Comparison of ENCODE assay signal across 31 cellular contexts in genomic region chr7:88212918-88213317, GRCh38.
"Had no signal": no experiment of that assay in that cellular context is flagged by ENCODE, and none has a peak within 500 bp of the region (broad histone marks: within the 10 kb centered on the region; RNA-seq: fewer than 3 reads in every experiment).

No MANE protein-coding gene starts in this region.

- ATAC-seq: activated CD8-positive, alpha-beta memory T cell treated with anti-CD3 and anti-CD28 coated beads, Interleukin-2, amount 10 ng/mL, durations not matched to agents 7 days and 5 days; activated CD8-positive, alpha-beta T cell treated with anti-CD3 and anti-CD28 coated beads for 36 hours; effector memory CD8-positive, alpha-beta T cell; gastrocnemius medialis; sciatic nerve; stimulated activated naive CD8-positive, alpha-beta T cell treated with anti-CD3 and anti-CD28 coated beads, Interleukin-15, amount 100 ng/mL, for 72 hours had no signal

- H3K27me3 ChIP-seq: adrenal gland, ascending aorta, gastrocnemius medialis, neutrophil, ovary, thyroid gland, upper lobe of right lung had no signal

- H3K27ac Mint-ChIP-seq: activated B cell treated with CpG ODN at 0.5 μM for 24 hours; activated CD8-positive, alpha-beta memory T cell treated with anti-CD3 and anti-CD28 coated beads, Interleukin-2, amount 10 ng/mL, durations not matched to agents 7 days and 5 days; activated CD8-positive, alpha-beta T cell treated with anti-CD3 and anti-CD28 coated beads for 36 hours; activated naive CD4-positive, alpha-beta T cell treated with anti-CD3 and anti-CD28 coated beads, Interleukin-2, amount 10 ng/mL, durations not matched to agents 7 days and 5 days; brain; nephron progenitor cell had no signal

- DNase-seq: activated B cell treated with CpG ODN at 0.5 μM for 24 hours; activated CD4-positive, alpha-beta T cell treated with anti-CD3 and anti-CD28 coated beads, Interleukin-2, amount 50 U/mL, for 1 hour; activated CD8-positive, alpha-beta memory T cell treated with anti-CD3 and anti-CD28 coated beads, Interleukin-2, amount 10 ng/mL, durations not matched to agents 7 days and 5 days; activated CD8-positive, alpha-beta T cell treated with anti-CD3 and anti-CD28 coated beads for 36 hours; activated gamma-delta T cell; activated naive CD4-positive, alpha-beta T cell treated with anti-CD3 and anti-CD28 coated beads, Interleukin-2, amount 10 ng/mL, durations not matched to agents 7 days and 5 days; adrenal gland; effector memory CD8-positive, alpha-beta T cell; erythroblast; gastrocnemius medialis; glutamatergic neuron; left ventricle myocardium inferior; naive B cell; nephron progenitor cell; ovary; retina; stimulated activated CD4-positive, alpha-beta T cell treated with anti-CD3 and anti-CD28 coated beads, Interleukin-12 subunit alpha, Interleukin-12 subunit beta, amount 100 ng/mL, for 4 hours; stimulated activated CD4-positive, alpha-beta T cell treated with anti-CD3 and anti-CD28 coated beads, Interleukin-4, amount 100 ng/mL, for 1 hour; stimulated activated naive CD8-positive, alpha-beta T cell treated with anti-CD3 and anti-CD28 coated beads, Interleukin-15, amount 100 ng/mL, for 72 hours; substantia nigra; thyroid gland; upper lobe of right lung had no signal

- H3K4me3 Mint-ChIP-seq: activated B cell treated with CpG ODN at 0.5 μM for 24 hours; activated CD8-positive, alpha-beta memory T cell treated with anti-CD3 and anti-CD28 coated beads, Interleukin-2, amount 10 ng/mL, durations not matched to agents 7 days and 5 days; activated CD8-positive, alpha-beta T cell treated with anti-CD3 and anti-CD28 coated beads for 36 hours; activated naive CD4-positive, alpha-beta T cell treated with anti-CD3 and anti-CD28 coated beads, Interleukin-2, amount 10 ng/mL, durations not matched to agents 7 days and 5 days; activated T-helper 1 cell treated with anti-CD3 and anti-CD28 coated beads, Interleukin-12 subunit alpha, Interleukin-12 subunit beta, Interleukin-2, Interleukin-4 antibody, amounts not matched to agents 30 ng/mL and 10 ng/mL and 1 ng/mL, durations not matched to agents 14 hours and 24 hours and 36 hours; brain; effector memory CD8-positive, alpha-beta T cell; naive B cell; nephron progenitor cell; stimulated activated naive CD8-positive, alpha-beta T cell treated with anti-CD3 and anti-CD28 coated beads, Interleukin-15, amount 100 ng/mL, for 72 hours had no signal

- H3K9me3 Mint-ChIP-seq: activated B cell treated with CpG ODN at 0.5 μM for 24 hours; activated CD8-positive, alpha-beta T cell treated with anti-CD3 and anti-CD28 coated beads for 36 hours; activated naive CD4-positive, alpha-beta T cell treated with anti-CD3 and anti-CD28 coated beads, Interleukin-2, amount 10 ng/mL, durations not matched to agents 7 days and 5 days; activated T-helper 1 cell treated with anti-CD3 and anti-CD28 coated beads, Interleukin-12 subunit alpha, Interleukin-12 subunit beta, Interleukin-2, Interleukin-4 antibody, amounts not matched to agents 30 ng/mL and 10 ng/mL and 1 ng/mL, durations not matched to agents 14 hours and 24 hours and 36 hours; brain; effector memory CD8-positive, alpha-beta T cell; naive B cell; nephron progenitor cell; stimulated activated naive CD8-positive, alpha-beta T cell treated with anti-CD3 and anti-CD28 coated beads, Interleukin-15, amount 100 ng/mL, for 72 hours had no signal

- H3K27ac ChIP-seq: adrenal gland, ascending aorta, coronary artery, gastrocnemius medialis, left ventricle myocardium inferior, neutrophil, ovary, prostate gland, skin epidermis, thyroid gland, upper lobe of right lung had no signal

- H3K27me3 Mint-ChIP-seq: activated B cell treated with CpG ODN at 0.5 μM for 24 hours; activated CD8-positive, alpha-beta memory T cell treated with anti-CD3 and anti-CD28 coated beads, Interleukin-2, amount 10 ng/mL, durations not matched to agents 7 days and 5 days; activated CD8-positive, alpha-beta T cell treated with anti-CD3 and anti-CD28 coated beads for 36 hours; activated naive CD4-positive, alpha-beta T cell treated with anti-CD3 and anti-CD28 coated beads, Interleukin-2, amount 10 ng/mL, durations not matched to agents 7 days and 5 days; brain; effector memory CD8-positive, alpha-beta T cell; naive B cell; stimulated activated naive CD8-positive, alpha-beta T cell treated with anti-CD3 and anti-CD28 coated beads, Interleukin-15, amount 100 ng/mL, for 72 hours had no signal

- FAIRE-seq: islet of Langerhans had no signal

- H3K4me1 ChIP-seq: adrenal gland, prostate gland had no signal

- H3K36me3 ChIP-seq: ovary had no signal

- H3K4me3 ChIP-seq: adrenal gland, ascending aorta, coronary artery, gastrocnemius medialis, left ventricle myocardium inferior, ovary, prostate gland, skin epidermis, thyroid gland, upper lobe of right lung had no signal

- H3K9me3 ChIP-seq: adrenal gland, ascending aorta, gastrocnemius medialis, left ventricle myocardium inferior, neutrophil, ovary, prostate gland, thyroid gland, upper lobe of right lung had no signal
